ENCODE assay signal across 8 cellular contexts in genomic region chr6:108260809-108261569, GRCh38. TPM values are rescaled to one million over a fixed set of nuclear protein-coding genes. Genes with fewer than 3 reads are reported as not detected.
A peak's percentile ranks its signal among the peaks of the same experiment; 100 is the strongest.
DNase-seq lines count a peak whose midpoint lies in the region; ATAC-seq, FAIRE-seq and TF ChIP-seq lines count a peak whose summit lies in the region.

Gene SNX3, minus strand, starts transcription at chr6:108261040. Its CDS starts 119 bp downstream, at chr6:108260921.

- peak; percentile 85; the same call in 1 of the 2 replicates for TF ChIP-seq POLR2A in GM12892 (IDR thresholded peaks at IDR 0.05; ENCODE audit: low read depth, low read length)
- peak in 1 of 2 donors; percentile 80 for TF ChIP-seq POLR2A in heart left ventricle (IDR thresholded peaks at IDR 0.05)
- peak in 3 of 4 donors; percentile 45 to 90 (median 67) for TF ChIP-seq POLR2A in upper lobe of left lung (IDR thresholded peaks at IDR 0.05)

- H3K27me3 ChIP-seq in heart left ventricle (no peaks in the 10 kb centered on the region), upper lobe of left lung (no peaks in the 10 kb centered on the region)

- intact Hi-C loops in T-helper 1 cell treated with Interleukin-12 subunit alpha and Interleukin-12 subunit beta and Interleukin-4 antibody, amounts not matched to agents 30 ng/mL and 1 ng/mL, for 36 hours (cut with micrococcal nuclease), result loop anchor here (1.0 to 10.0 kb wide), 18 partner anchors 26 to 1936 kb away; partner anchors contain the start of genes AK9, ATG5, CD164 and CEP57L1
- intact Hi-C loops in heart left ventricle (cut with DNase I), result loop anchor here in 7 of 10 donors (1.0 to 10.0 kb wide), 7 partner anchors 33 to 304 kb away; partner anchors contain the start of genes AFG1L (in 6 of the 7), OSTM1 (in 1 of the 7) and SEC63 (in 1 of the 7)
- intact Hi-C loops in posterior cingulate gyrus (cut with DNase I), result loop anchor here (10.0 kb wide), 1 partner anchor 146 kb away; no protein-coding TSS in a partner anchor

- 0 to 1% (median 0%) methylated on average over 26 to 83 of the region's 83 CpGs for WGBS in heart left ventricle, 4 donors
- 0 to 2% methylated on average over 9 to 25 of the region's 83 CpGs for WGBS in upper lobe of left lung, 2 donors

- ATAC-seq in HG02840 (IDR thresholded peaks at IDR 0.05; ENCODE audit: low FRiP score, unreplicated experiment) (peak; percentile 91), heart left ventricle (peak; percentile 97 to 98 (median 98)), upper lobe of left lung (ENCODE audit: low FRiP score in 2 of 2) (peak; percentile 98 to 99)

- peak in 1 of 4 donors; percentile 54 for TF ChIP-seq EP300 in upper lobe of left lung (IDR thresholded peaks at IDR 0.05)

- peak within 1 kb of the TSS; percentile 65 to 100 (median 89) for H3K4me3 ChIP-seq in heart left ventricle
- peak within 1 kb of the TSS; percentile 62 to 99 (median 90) for H3K4me3 ChIP-seq in upper lobe of left lung

- TF ChIP-seq CTCF in heart left ventricle (IDR thresholded peaks at IDR 0.05) (peak in 3 of 12 donors; percentile 5 to 37 (median 11)), upper lobe of left lung (IDR thresholded peaks at IDR 0.05) (peak in 3 of 6 experiments; percentile 6 to 22 (median 19))

- H3K36me3 ChIP-seq in heart left ventricle (no peaks in the 10 kb centered on the region), upper lobe of left lung (peaks cover 0 to 6% (median 0%) of the 10 kb centered on the region in 4 donors)

- FAIRE-seq in GM12892 (lab: Jason Lieb, UNC), result peak; percentile 98

- peak; percentile 89 for DNase-seq in GM12892 (ENCODE audit: insufficient read length)
- DNase-seq in NCI-H1436 treated with DMSO at 0.1 percent for 48 hours (lab: John Stamatoyannopoulos, UW), result peak; percentile 70
- DNase-seq in amniotic epithelial cell (ENCODE audit: low read depth), result peak; percentile 97
- peak; percentile 94 to 98 (median 97) for DNase-seq in heart left ventricle
- peak; percentile 84 to 98 (median 89) for DNase-seq in posterior cingulate gyrus
- peak; percentile 98 to 99 for DNase-seq in upper lobe of left lung

- no peaks in the 10 kb centered on the region for H3K9me3 ChIP-seq in heart left ventricle
- no peaks in the 10 kb centered on the region for H3K9me3 ChIP-seq in upper lobe of left lung

- H3K27ac ChIP-seq in heart left ventricle, result peak within 1 kb of the TSS; percentile 90 to 100 (median 97)
- H3K27ac ChIP-seq in upper lobe of left lung, result peak within 1 kb of the TSS; percentile 93 to 97 (median 96)

- peaks cover 0 to 46% (median 31%) of the 10 kb centered on the region in 12 donors for H3K4me1 ChIP-seq in heart left ventricle
- H3K4me1 ChIP-seq in upper lobe of left lung, result peaks cover 20 to 44% (median 34%) of the 10 kb centered on the region in 4 donors

RNA-seq across cellular contexts. Expression of gene SNX3, which starts in this region (rescaled TPM):
- polyA plus RNA-seq in GM12892 (2012; ENCODE audit: missing spikeins), result 112 TPM
- 75.0 and 76.2 TPM in 2 replicates for total RNA-seq in T-helper 1 cell treated with Interleukin-12 subunit alpha and Interleukin-12 subunit beta and Interleukin-4 antibody, amounts not matched to agents 30 ng/mL and 1 ng/mL, for 36 hours
- total RNA-seq in heart left ventricle (100 to 1,000 TPM; 180 to 259 (median 241) TPM), upper lobe of left lung (100 to 1,000 TPM in 3 of 6 donors, 10 to 100 TPM in 3; 46.1 to 173 (median 109) TPM)
- polyA plus RNA-seq in heart left ventricle, result 100 to 1,000 TPM; 214 to 229 TPM

Comparison
In these comparisons a context has a peak if more than half of its experiments do, and no peak if none do; other contexts are left out.
1. Peak in every context shown above with its lines: DNase-seq, ATAC-seq, H3K4me3 ChIP-seq and H3K27ac ChIP-seq.